ENCODE assay signal across 19 cellular contexts in the genomic region with DNA sequence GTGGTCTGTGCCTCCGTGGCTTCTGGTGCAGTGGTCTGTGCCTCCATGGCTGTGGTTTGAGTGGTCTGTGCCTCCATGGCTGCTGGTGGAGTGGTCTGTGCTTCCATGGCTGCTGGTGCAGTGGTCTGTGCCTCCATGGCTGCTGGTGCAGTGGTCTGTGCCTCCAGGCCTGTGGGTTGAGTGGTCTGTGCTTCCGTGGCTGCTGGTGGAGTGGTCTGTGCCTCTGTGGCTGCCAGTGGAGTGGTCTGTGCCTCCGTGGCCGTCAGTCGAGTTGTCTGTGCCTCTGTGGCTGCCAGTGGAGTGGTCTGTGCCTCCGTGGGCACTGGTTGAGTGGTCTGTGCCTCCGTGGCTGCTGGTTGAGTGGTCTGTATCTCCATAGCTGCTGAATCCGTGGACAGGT. TPM values are rescaled to one million over a fixed set of nuclear protein-coding genes. Genes with fewer than 3 reads are reported as not detected.
DNase-seq lines count a peak whose midpoint lies in the region; ATAC-seq lines count a peak whose summit lies in the region.
"Had no signal": no experiment of that assay in that cellular context is flagged by ENCODE, and none has a peak within 500 bp of the region (broad histone marks: within the 10 kb centered on the region; RNA-seq: fewer than 3 reads in every experiment).

No MANE protein-coding gene starts in this region.

- H3K4me3 Mint-ChIP-seq in activated naive CD8-positive, alpha-beta T cell, result no peak overlapping the region
- H3K4me3 Mint-ChIP-seq in activated naive CD8-positive, alpha-beta T cell treated with anti-CD3 and anti-CD28 coated beads for 36 hours, result no peak overlapping the region
- H3K4me3 Mint-ChIP-seq in central memory CD8-positive, alpha-beta T cell, result peak overlapping the region; percentile 11
- peak overlapping the region in 2 of 10 donors; percentile 18 to 36 for H3K4me3 Mint-ChIP-seq in naive thymus-derived CD8-positive, alpha-beta T cell
- H3K4me3 Mint-ChIP-seq: activated CD4-positive, alpha-beta memory T cell treated with anti-CD3 and anti-CD28 coated beads for 36 hours; activated naive CD4-positive, alpha-beta T cell treated with anti-CD3 and anti-CD28 coated beads, Interleukin-2, amount 10 ng/mL, durations not matched to agents 7 days and 5 days had no signal

- H3K36me3 Mint-ChIP-seq in activated naive CD8-positive, alpha-beta T cell, result peaks cover 9% of the 10 kb centered on the region
- H3K36me3 Mint-ChIP-seq in activated naive CD8-positive, alpha-beta T cell treated with anti-CD3 and anti-CD28 coated beads for 36 hours, result peaks cover 34% of the 10 kb centered on the region
- H3K36me3 Mint-ChIP-seq in central memory CD8-positive, alpha-beta T cell (ENCODE audit: insufficient read depth), result peaks cover 64% of the 10 kb centered on the region
- peaks cover 0 to 94% (median 22%) of the 10 kb centered on the region in 3 donors for H3K36me3 Mint-ChIP-seq in naive thymus-derived CD8-positive, alpha-beta T cell

- H3K27ac Mint-ChIP-seq in activated naive CD8-positive, alpha-beta T cell, result peak overlapping the region; percentile 22
- no peak overlapping the region for H3K27ac Mint-ChIP-seq in activated naive CD8-positive, alpha-beta T cell treated with anti-CD3 and anti-CD28 coated beads for 36 hours
- peak overlapping the region; percentile 95 for H3K27ac Mint-ChIP-seq in central memory CD8-positive, alpha-beta T cell (ENCODE audit: low read depth)
- H3K27ac Mint-ChIP-seq in naive thymus-derived CD8-positive, alpha-beta T cell, result peak overlapping the region in 9 of 10 donors; percentile 52 to 100 (median 91)

- H3K27me3 Mint-ChIP-seq in activated naive CD8-positive, alpha-beta T cell, result no peaks in the 10 kb centered on the region
- H3K27me3 Mint-ChIP-seq in activated naive CD8-positive, alpha-beta T cell treated with anti-CD3 and anti-CD28 coated beads for 36 hours, result no peaks in the 10 kb centered on the region
- H3K27me3 Mint-ChIP-seq in central memory CD8-positive, alpha-beta T cell, result no peaks in the 10 kb centered on the region
- H3K27me3 Mint-ChIP-seq in naive thymus-derived CD8-positive, alpha-beta T cell, result no peaks in the 10 kb centered on the region
- H3K27me3 Mint-ChIP-seq: activated CD4-positive, alpha-beta memory T cell treated with anti-CD3 and anti-CD28 coated beads for 36 hours; activated naive CD4-positive, alpha-beta T cell treated with anti-CD3 and anti-CD28 coated beads, Interleukin-2, amount 10 ng/mL, durations not matched to agents 7 days and 5 days had no signal

- peaks cover 62% of the 10 kb centered on the region for H3K4me1 Mint-ChIP-seq in activated naive CD8-positive, alpha-beta T cell (ENCODE audit: low read depth)
- peaks cover 41% of the 10 kb centered on the region for H3K4me1 Mint-ChIP-seq in activated naive CD8-positive, alpha-beta T cell treated with anti-CD3 and anti-CD28 coated beads for 36 hours
- peaks cover 59% of the 10 kb centered on the region for H3K4me1 Mint-ChIP-seq in central memory CD8-positive, alpha-beta T cell
- peaks cover 34 to 82% (median 80%) of the 10 kb centered on the region in 4 donors for H3K4me1 Mint-ChIP-seq in naive thymus-derived CD8-positive, alpha-beta T cell

- H3K9me3 Mint-ChIP-seq in activated naive CD8-positive, alpha-beta T cell (ENCODE audit: low read depth), result no peaks in the 10 kb centered on the region
- H3K9me3 Mint-ChIP-seq in activated naive CD8-positive, alpha-beta T cell treated with anti-CD3 and anti-CD28 coated beads for 36 hours, result no peaks in the 10 kb centered on the region
- no peaks in the 10 kb centered on the region for H3K9me3 Mint-ChIP-seq in central memory CD8-positive, alpha-beta T cell
- H3K9me3 Mint-ChIP-seq in naive thymus-derived CD8-positive, alpha-beta T cell, result no peaks in the 10 kb centered on the region
- H3K9me3 Mint-ChIP-seq: activated CD4-positive, alpha-beta memory T cell treated with anti-CD3 and anti-CD28 coated beads for 36 hours; activated naive CD4-positive, alpha-beta T cell treated with anti-CD3 and anti-CD28 coated beads, Interleukin-2, amount 10 ng/mL, durations not matched to agents 7 days and 5 days had no signal

- ATAC-seq in central memory CD8-positive, alpha-beta T cell (replicated peaks; ENCODE audit: extremely low read depth, poor library complexity, severe bottlenecking), result no peak
- ATAC-seq in naive thymus-derived CD8-positive, alpha-beta T cell, result no peak
- ATAC-seq in HG02610 (IDR thresholded peaks at IDR 0.05; ENCODE audit: unreplicated experiment) (no peak), HG03025 (IDR thresholded peaks at IDR 0.05; ENCODE audit: low FRiP score, unreplicated experiment) (no peak), GM18909 (IDR thresholded peaks at IDR 0.05; ENCODE audit: poor library complexity, unreplicated experiment) (no peak)
- ATAC-seq: pancreas had no signal

- POLR2A ChIA-PET in naive thymus-derived CD8-positive, alpha-beta T cell (lab: Charles Lee), result no interaction called here

- no peak for DNase-seq in activated naive CD8-positive, alpha-beta T cell treated with anti-CD3 and anti-CD28 coated beads for 36 hours
- no peak for DNase-seq in central memory CD8-positive, alpha-beta T cell (ENCODE audit: low spot score in 2 of 2)
- no peak for DNase-seq in naive thymus-derived CD8-positive, alpha-beta T cell
- DNase-seq in activated gamma-delta T cell treated with Interleukin-2 at 50 U/mL for 16 hours, result no peak
- DNase-seq: activated CD4-positive, alpha-beta memory T cell treated with anti-CD3 and anti-CD28 coated beads for 36 hours; activated naive CD4-positive, alpha-beta T cell treated with anti-CD3 and anti-CD28 coated beads, Interleukin-2, amount 10 ng/mL, durations not matched to agents 7 days and 5 days; aorta; BE2C; NCI-H1694 treated with DMSO at 0.1 percent for 48 hours; NCI-H2171; NCI-H510A; retina; RPMI8226; T-helper 1 cell had no signal

RNA-seq across cellular contexts. Expression of gene SELPLG, which starts 10.1 kb away (rescaled TPM):
- 10 to 100 TPM; 22.2 to 23.0 TPM for total RNA-seq in activated naive CD8-positive, alpha-beta T cell treated with anti-CD3 and anti-CD28 coated beads for 36 hours
- 100 to 1,000 TPM; 157 to 163 TPM for total RNA-seq in naive thymus-derived CD8-positive, alpha-beta T cell
- 100 to 1,000 TPM; 453 to 720 (median 520) TPM for polyA plus RNA-seq in naive thymus-derived CD8-positive, alpha-beta T cell

RNA-seq across cellular contexts. Expression of gene TMEM119, which starts 25.7 kb away (rescaled TPM):
- under 1 TPM in 1 of 2 experiments, not detected in 1; 0.12 TPM for total RNA-seq in activated naive CD8-positive, alpha-beta T cell treated with anti-CD3 and anti-CD28 coated beads for 36 hours
- total RNA-seq in naive thymus-derived CD8-positive, alpha-beta T cell, result under 1 TPM; 0.26 to 0.77 TPM
- polyA plus RNA-seq in naive thymus-derived CD8-positive, alpha-beta T cell, result under 1 TPM in 2 of 3 donors, not detected in 1; 0.06 to 0.21 TPM

Comparison
In these comparisons a context has a peak if more than half of its experiments do, and no peak if none do; other contexts are left out.
1. RNA of gene SELPLG, which starts 10.1 kb away (total RNA-seq): 157 to 163 TPM in naive thymus-derived CD8-positive, alpha-beta T cell; 22.2 to 23.0 TPM in activated naive CD8-positive, alpha-beta T cell treated with anti-CD3 and anti-CD28 coated beads for 36 hours; every median in the first group is over 4 times any median in the second.